ENCODE assay signal across 17 cellular contexts in the genomic region with DNA sequence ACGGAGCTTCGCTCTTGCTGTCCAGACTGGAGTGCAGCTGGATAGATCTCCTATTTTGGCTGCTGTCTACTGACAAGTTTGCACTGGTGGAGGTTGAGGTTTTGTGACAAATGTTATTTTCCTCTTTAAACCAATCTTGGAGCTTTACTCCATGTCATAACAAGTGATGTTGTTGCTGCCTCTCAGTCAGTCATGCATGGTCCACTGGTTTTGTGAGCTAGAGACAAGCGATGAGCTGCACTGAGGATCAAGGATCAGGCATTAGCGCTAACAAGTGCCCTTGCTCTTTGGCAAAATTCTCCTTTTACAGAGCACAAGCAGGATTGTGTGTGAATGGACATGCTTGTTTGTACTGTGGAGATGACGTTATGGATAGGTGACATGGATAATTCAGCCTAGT. TPM values are rescaled to one million over a fixed set of nuclear protein-coding genes. Genes with fewer than 3 reads are reported as not detected.
A peak's percentile ranks its signal among the peaks of the same experiment; 100 is the strongest.
DNase-seq lines count a peak whose midpoint lies in the region; ATAC-seq and TF ChIP-seq lines count a peak whose summit lies in the region.
"Had no signal": no experiment of that assay in that cellular context is flagged by ENCODE, and none has a peak within 500 bp of the region (broad histone marks: within the 10 kb centered on the region; RNA-seq: fewer than 3 reads in every experiment).

No MANE protein-coding gene starts in this region.

- H3K27ac ChIP-seq in DOHH2 (ENCODE audit: low read depth, low read length), result peak overlapping the region; percentile 87
- no peak overlapping the region for H3K27ac ChIP-seq in CD8-positive, alpha-beta T cell (ENCODE audit: low read depth, low read length)
- H3K27ac ChIP-seq: heart left ventricle, SJCRH30 had no signal

- no peak overlapping the region for H3K4me3 Mint-ChIP-seq in activated CD8-positive, alpha-beta T cell treated with anti-CD3 and anti-CD28 coated beads, Interleukin-2, amount 10 ng/mL, durations not matched to agents 7 days and 5 days
- H3K4me3 Mint-ChIP-seq in CD8-positive, alpha-beta T cell, result no peak overlapping the region

- peaks cover 23% of the 10 kb centered on the region for H3K36me3 ChIP-seq in DOHH2 (ENCODE audit: control insufficient read depth, low read length)
- no peaks in the 10 kb centered on the region for H3K36me3 ChIP-seq in CD8-positive, alpha-beta T cell (ENCODE audit: insufficient read depth, low read length)
- H3K36me3 ChIP-seq: heart left ventricle, SJCRH30 had no signal

- no peaks in the 10 kb centered on the region for H3K27me3 ChIP-seq in DOHH2 (ENCODE audit: control insufficient read depth, low read length)
- H3K27me3 ChIP-seq in CD8-positive, alpha-beta T cell (ENCODE audit: insufficient read depth, low read length), result no peaks in the 10 kb centered on the region
- H3K27me3 ChIP-seq: heart left ventricle, SJCRH30 had no signal

- no peak overlapping the region for H3K27ac Mint-ChIP-seq in activated CD8-positive, alpha-beta T cell treated with anti-CD3 and anti-CD28 coated beads, Interleukin-2, amount 10 ng/mL, durations not matched to agents 7 days and 5 days
- H3K27ac Mint-ChIP-seq in CD8-positive, alpha-beta T cell, result no peak overlapping the region
- H3K27ac Mint-ChIP-seq: progenitor cell of endocrine pancreas had no signal

- H3K4me3 ChIP-seq in DOHH2 (ENCODE audit: low read length), result peak overlapping the region; percentile 83
- no peak overlapping the region for H3K4me3 ChIP-seq in CD8-positive, alpha-beta T cell (ENCODE audit: low read depth, low read length)
- H3K4me3 ChIP-seq: SJCRH30 had no signal

- peak; percentile 91 for DNase-seq in NAMALWA (ENCODE audit: low spot score)
- DNase-seq in kidney tubule cell (ENCODE audit: low spot score), result peak; percentile 45
- DNase-seq in activated CD8-positive, alpha-beta T cell treated with anti-CD3 and anti-CD28 coated beads, Interleukin-2, amount 10 ng/mL, durations not matched to agents 7 days and 5 days, result no peak
- DNase-seq in CD8-positive, alpha-beta T cell, result no peak
- DNase-seq in ACHN, result no peak
- DNase-seq: activated CD4-positive, alpha-beta T cell treated with anti-CD3 and anti-CD28 coated beads, Interleukin-2, amount 50 U/mL, for 48 hours; amniotic stem cell; DMS 273 treated with DMSO at 0.1 percent for 48 hours; H7; NCI-H2029 treated with DMSO at 0.1 percent for 48 hours; NK-92 treated with Interleukin-12 subunit alpha and Interleukin-12 subunit beta, amount 100 ng/mL, for 24 hours; SJCRH30 had no signal

- in situ Hi-C loops in ACHN (cut with HindIII; ENCODE audit: low pct_ligation_motif_present, low pct_unique_long_range_greater_than_20kb, low sequenced_read_pairs), result no loop called here

- peak overlapping the region; percentile 90 for H3K4me2 ChIP-seq in DOHH2 (ENCODE audit: low read length)

- H3K36me3 Mint-ChIP-seq in activated CD8-positive, alpha-beta T cell treated with anti-CD3 and anti-CD28 coated beads, Interleukin-2, amount 10 ng/mL, durations not matched to agents 7 days and 5 days (ENCODE audit: low read depth), result no peaks in the 10 kb centered on the region
- no peaks in the 10 kb centered on the region for H3K36me3 Mint-ChIP-seq in CD8-positive, alpha-beta T cell

- intact Hi-C loops in CD8-positive, alpha-beta T cell (cut with DNase I, micrococcal nuclease), result no loop called here

- peaks cover 19% of the 10 kb centered on the region for H3F3A ChIP-seq in DOHH2 (ENCODE audit: control insufficient read depth, insufficient read depth)

- peaks cover 7% of the 10 kb centered on the region for H3K27me3 Mint-ChIP-seq in activated CD8-positive, alpha-beta T cell treated with anti-CD3 and anti-CD28 coated beads, Interleukin-2, amount 10 ng/mL, durations not matched to agents 7 days and 5 days (ENCODE audit: low read depth)
- peaks cover 12% of the 10 kb centered on the region for H3K27me3 Mint-ChIP-seq in CD8-positive, alpha-beta T cell (ENCODE audit: low read depth)
- H3K27me3 Mint-ChIP-seq: progenitor cell of endocrine pancreas had no signal

- no peak for ATAC-seq in activated CD8-positive, alpha-beta T cell treated with anti-CD3 and anti-CD28 coated beads, Interleukin-2, amount 10 ng/mL, durations not matched to agents 7 days and 5 days
- no peak for ATAC-seq in CD8-positive, alpha-beta T cell
- ATAC-seq in HG03045 (IDR thresholded peaks at IDR 0.05; ENCODE audit: unreplicated experiment), result no peak

- TF ChIP-seq CTCF in DOHH2 (IDR thresholded peaks at IDR 0.05; ENCODE audit: low read depth, low read length, poor library complexity, severe bottlenecking), result no peak
- no peak for TF ChIP-seq CTCF in CD8-positive, alpha-beta T cell (IDR thresholded peaks at IDR 0.05)

- no peaks in the 10 kb centered on the region for H4K20me1 ChIP-seq in DOHH2 (ENCODE audit: control insufficient read depth, insufficient read depth, low read depth, low read length)

- H3K79me2 ChIP-seq in DOHH2 (ENCODE audit: control insufficient read depth, low read length), result peaks cover 41% of the 10 kb centered on the region

- no peaks in the 10 kb centered on the region for H3K9me3 Mint-ChIP-seq in activated CD8-positive, alpha-beta T cell treated with anti-CD3 and anti-CD28 coated beads, Interleukin-2, amount 10 ng/mL, durations not matched to agents 7 days and 5 days (ENCODE audit: insufficient read depth)
- H3K9me3 Mint-ChIP-seq in CD8-positive, alpha-beta T cell, result no peaks in the 10 kb centered on the region

- POLR2A ChIA-PET in activated CD8-positive, alpha-beta T cell treated with anti-CD3 and anti-CD28 coated beads, Interleukin-2, amount 10 ng/mL, durations not matched to agents 7 days and 5 days (lab: Charles Lee), result no interaction called here
- POLR2A ChIA-PET in CD8-positive, alpha-beta T cell (lab: Charles Lee), result no interaction called here

- no peaks in the 10 kb centered on the region for H3K9me3 ChIP-seq in DOHH2 (ENCODE audit: control insufficient read depth, insufficient read depth, low read length)
- no peaks in the 10 kb centered on the region for H3K9me3 ChIP-seq in CD8-positive, alpha-beta T cell (ENCODE audit: low read length)
- H3K9me3 ChIP-seq: SJCRH30 had no signal

- peaks cover 79% of the 10 kb centered on the region for H3K4me1 ChIP-seq in DOHH2 (ENCODE audit: control insufficient read depth, low read length)
- no peaks in the 10 kb centered on the region for H3K4me1 ChIP-seq in CD8-positive, alpha-beta T cell (ENCODE audit: insufficient read depth, low read length)
- H3K4me1 ChIP-seq: SJCRH30 had no signal

- CTCF ChIA-PET in activated CD8-positive, alpha-beta T cell treated with anti-CD3 and anti-CD28 coated beads, Interleukin-2, amount 10 ng/mL, durations not matched to agents 7 days and 5 days (lab: Charles Lee), result no interaction called here
- CTCF ChIA-PET in CD8-positive, alpha-beta T cell (lab: Charles Lee), result no interaction called here

- no peaks in the 10 kb centered on the region for H3K9me2 ChIP-seq in DOHH2 (replicated peaks; ENCODE audit: control insufficient read depth, low read length)

- TF ChIP-seq POLR2A in GM19099 (IDR thresholded peaks at IDR 0.05; ENCODE audit: extremely low read depth, insufficient read length, low read depth), result peak; percentile 20

- H3K4me1 Mint-ChIP-seq in activated CD8-positive, alpha-beta T cell treated with anti-CD3 and anti-CD28 coated beads, Interleukin-2, amount 10 ng/mL, durations not matched to agents 7 days and 5 days (ENCODE audit: low read depth), result peaks cover 3% of the 10 kb centered on the region
- H3K4me1 Mint-ChIP-seq in CD8-positive, alpha-beta T cell (ENCODE audit: low read depth), result no peaks in the 10 kb centered on the region

RNA-seq across cellular contexts. Expression of a gene that starts 0.8 kb away (rescaled TPM):
- under 1 TPM; 0.16 to 0.37 TPM for total RNA-seq in activated CD8-positive, alpha-beta T cell treated with anti-CD3 and anti-CD28 coated beads, Interleukin-2, amount 10 ng/mL, durations not matched to agents 7 days and 5 days
- 1 to 10 TPM; 1.9 to 2.0 TPM for total RNA-seq in CD8-positive, alpha-beta T cell
- total RNA-seq: H7, SJCRH30 had no signal

Comparison
In these comparisons a context has a peak if more than half of its experiments do, and no peak if none do; other contexts are left out.
1. DNase-seq: peak in NAMALWA (single experiment) and kidney tubule cell (single experiment); none in activated CD8-positive, alpha-beta T cell treated with anti-CD3 and anti-CD28 coated beads, Interleukin-2, amount 10 ng/mL, durations not matched to agents 7 days and 5 days (single experiment), CD8-positive, alpha-beta T cell (0 of 7) and ACHN (single experiment).